ENCODE assay signal across 4 cellular contexts in the genomic region with DNA sequence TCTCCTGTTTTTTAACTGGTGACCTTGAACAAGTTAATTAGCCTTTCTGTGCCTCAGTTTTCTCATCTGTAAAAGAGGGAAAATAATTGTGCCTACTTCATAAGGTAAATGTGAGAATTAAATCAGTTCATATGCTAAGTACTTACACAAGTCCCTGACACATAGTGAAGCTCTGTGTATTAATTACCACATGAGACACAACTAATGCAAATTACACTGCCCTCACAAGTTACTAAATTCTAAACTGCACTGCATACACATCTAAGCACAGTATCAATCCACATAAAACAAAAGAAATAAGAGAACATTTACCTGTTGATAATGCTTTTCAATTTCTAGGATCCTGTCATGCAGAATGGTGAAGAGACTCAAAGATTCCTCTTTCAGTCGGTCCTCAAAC. TPM values are rescaled to one million over a fixed set of nuclear protein-coding genes. Genes with fewer than 3 reads are reported as not detected.
"Had no signal": no experiment of that assay in that cellular context is flagged by ENCODE, and none has a peak within 500 bp of the region (broad histone marks: within the 10 kb centered on the region; RNA-seq: fewer than 3 reads in every experiment).

No MANE protein-coding gene starts in this region.

- DNase-seq: H9, HCEC 1CT, IMR-90 had no signal

- ATAC-seq: GM23338 had no signal

- H3K4me3 Mint-ChIP-seq: GM23338, H9 had no signal

- H3K9me3 Mint-ChIP-seq: H9 had no signal

- H3K27ac Mint-ChIP-seq: GM23338, H9 had no signal

- H3K4me1 Mint-ChIP-seq: GM23338, H9 had no signal

- H3K4me3 ChIP-seq: GM23338 had no signal

RNA-seq across cellular contexts. Expression of a gene that starts 22.5 kb away (rescaled TPM):
- total RNA-seq: GM23338, H9 had no signal
